ENCODE assay signal across 10 cellular contexts in the genomic region with DNA sequence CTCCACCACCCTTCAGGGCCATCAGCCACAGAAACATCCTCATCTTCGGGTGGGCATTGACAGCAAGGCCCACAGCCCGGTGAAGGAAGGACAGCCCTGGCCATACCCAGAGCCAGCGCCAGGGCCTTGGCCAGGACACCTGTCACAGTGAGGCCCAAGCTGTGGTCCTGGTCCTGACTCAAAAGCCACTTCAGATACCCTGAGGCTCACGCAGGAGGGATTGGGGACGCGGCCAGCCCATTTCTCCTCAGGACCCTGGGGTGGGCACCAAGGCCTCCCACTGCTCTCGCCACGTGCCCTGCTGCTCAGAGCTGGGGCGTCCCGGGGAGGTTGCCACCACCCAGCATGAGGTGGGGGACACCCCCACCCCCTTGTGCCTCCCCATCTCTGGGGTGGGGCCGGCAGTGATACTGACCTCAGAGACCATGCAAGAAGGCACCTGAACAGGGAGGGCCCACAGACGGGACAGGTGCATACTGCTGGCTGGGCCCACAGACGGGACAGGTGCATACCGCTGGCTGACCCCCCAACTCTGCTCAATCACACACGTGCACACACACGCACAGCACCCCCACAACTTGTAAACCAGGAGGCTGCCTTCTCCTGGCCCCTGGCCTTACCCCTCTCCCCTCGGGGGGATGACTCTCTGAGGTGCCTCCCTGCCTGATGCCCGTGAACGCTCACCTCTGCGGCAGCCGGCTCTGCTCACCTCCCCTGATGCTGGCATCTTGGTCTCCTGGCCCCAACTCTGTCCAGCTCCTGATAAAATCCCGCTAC. TPM values are rescaled to one million over a fixed set of nuclear protein-coding genes. Genes with fewer than 3 reads are reported as not detected.
DNase-seq lines count a peak whose midpoint lies in the region; ATAC-seq, FAIRE-seq and TF ChIP-seq lines count a peak whose summit lies in the region.
"Had no signal": no experiment of that assay in that cellular context is flagged by ENCODE, and none has a peak within 500 bp of the region (broad histone marks: within the 10 kb centered on the region; RNA-seq: fewer than 3 reads in every experiment).

No MANE protein-coding gene starts in this region.

- no peaks in the 10 kb centered on the region for H3K36me3 ChIP-seq in left ventricle myocardium inferior
- H3K36me3 ChIP-seq in GM12878 (ENCODE audit: control insufficient read depth in 2 of 2, insufficient read depth in 2 of 2, low read length in 1 of 2): peaks cover 9 to 39% of the 10 kb centered on the region in 2 experiments; a peak in 3 of 4 replicates
- no peaks in the 10 kb centered on the region for H3K36me3 ChIP-seq in mucosa of stomach (ENCODE audit: control insufficient read depth, insufficient read depth, low read length)
- H3K36me3 ChIP-seq in upper lobe of right lung: no peaks in the 10 kb centered on the region
- H3K36me3 ChIP-seq in thyroid gland: no peaks in the 10 kb centered on the region
- H3K36me3 ChIP-seq: vagina had no signal

- no peak for TF ChIP-seq EP300 in GM12878 (IDR thresholded peaks at IDR 0.05; ENCODE audit: borderline replicate concordance in 1 of 2, control insufficient read depth in 1 of 2, low read depth in 2 of 2, low read length in 2 of 2)

- FAIRE-seq in GM12878 (lab: Jason Lieb, UNC): no peak

- peaks cover 4% of the 10 kb centered on the region for H3K27me3 ChIP-seq in left ventricle myocardium inferior (ENCODE audit: low read depth)
- no peaks in the 10 kb centered on the region for H3K27me3 ChIP-seq in GM12878 (replicated peaks in 1 of 2; ENCODE audit: control insufficient read depth in 2 of 2, insufficient read depth in 2 of 2, low read length in 1 of 2)
- H3K27me3 ChIP-seq in mucosa of stomach (ENCODE audit: control insufficient read depth, insufficient read depth, low read length): peaks cover 12% of the 10 kb centered on the region
- H3K27me3 ChIP-seq in upper lobe of right lung: no peaks in the 10 kb centered on the region
- no peaks in the 10 kb centered on the region for H3K27me3 ChIP-seq in thyroid gland
- H3K27me3 ChIP-seq: vagina had no signal

- in situ Hi-C loops in GM12878 (cut with MboI): loop anchor here (5.0 kb wide), 1 partner anchor 78 kb away; no protein-coding TSS in a partner anchor

- H3K4me3 ChIP-seq in left ventricle myocardium inferior: no peak overlapping the region
- no peak overlapping the region for H3K4me3 ChIP-seq in GM12878
- no peak overlapping the region for H3K4me3 ChIP-seq in mucosa of stomach (ENCODE audit: low read length)
- no peak overlapping the region for H3K4me3 ChIP-seq in upper lobe of right lung
- H3K4me3 ChIP-seq in thyroid gland (replicated peaks in 1 of 3): no peak overlapping the region
- H3K4me3 ChIP-seq: vagina had no signal

- no TSS peak for BruUV-seq in GM12878 (replicated peaks; lab: Mats Ljungman, UMichigan)

- H3K9me3 ChIP-seq in left ventricle myocardium inferior (replicated peaks): no peaks in the 10 kb centered on the region
- no peaks in the 10 kb centered on the region for H3K9me3 ChIP-seq in GM12878 (replicated peaks; ENCODE audit: control insufficient read depth, insufficient read depth, low read length)
- H3K9me3 ChIP-seq in mucosa of stomach (ENCODE audit: control insufficient read depth, low read length): no peaks in the 10 kb centered on the region
- H3K9me3 ChIP-seq in upper lobe of right lung: no peaks in the 10 kb centered on the region
- no peaks in the 10 kb centered on the region for H3K9me3 ChIP-seq in thyroid gland
- H3K9me3 ChIP-seq: vagina had no signal

- ATAC-seq in left cardiac atrium (no peak), GM12878 (no peak), upper lobe of right lung (no peak)

- CTCF ChIA-PET in GM12878 (lab: Yijun Ruan, JAX): interaction anchor here (9.8 kb wide), 1 partner anchor 14 kb away, joined by 213 read pairs; the partner anchor contains the start of gene SLC7A5

- 90% methylated on average over 20 of the region's 22 CpGs for WGBS in GM12878 (ENCODE audit: insufficient coverage, insufficient replicate concordance, low lambda C conversion rate, missing lambda C conversion rate)
- WGBS in thyroid gland, 2 donors: 89 to 97% methylated on average over 10 to 18 of the region's 22 CpGs

- no peak overlapping the region for H2AFZ ChIP-seq in GM12878 (ENCODE audit: control insufficient read depth, low read depth, low read length)

- intact Hi-C loops in left ventricle myocardium inferior (cut with micrococcal nuclease): no loop called here
- intact Hi-C loops in left cardiac atrium (cut with DNase I): no loop called here
- intact Hi-C loops in GM12878 (cut with micrococcal nuclease; ENCODE audit: unreplicated experiment): loop anchor here (5.0 kb wide), 2 partner anchors 43 to 78 kb away; no protein-coding TSS in a partner anchor
- intact Hi-C loops in upper lobe of right lung (cut with DNase I): no loop called here
- intact Hi-C loops in thyroid gland (cut with DNase I): loop anchor here (10.0 kb wide), 1 partner anchor 60 kb away; no protein-coding TSS in a partner anchor

- no peak for TF ChIP-seq CTCF in left ventricle myocardium inferior (IDR thresholded peaks at IDR 0.05; ENCODE audit: borderline replicate concordance)
- TF ChIP-seq CTCF in GM12878 (IDR thresholded peaks at IDR 0.05 in 2 of 3, conservative IDR thresholded peaks at IDR 0.05 in 1 of 3; ENCODE audit: control insufficient read depth in 2 of 3, extremely low read depth in 1 of 3, insufficient read depth in 1 of 3, low read depth in 3 of 3, low read length in 3 of 3): no peak
- no peak for TF ChIP-seq CTCF in upper lobe of right lung (IDR thresholded peaks at IDR 0.05)
- no peak for TF ChIP-seq CTCF in thyroid gland (IDR thresholded peaks at IDR 0.05)

- TF ChIP-seq POLR2A in GM12878 (IDR thresholded peaks at IDR 0.05; ENCODE audit: low read depth, low read length) (peak; percentile 8; the same call in 1 of the 2 replicates), thyroid gland (IDR thresholded peaks at IDR 0.05) (no peak)

- POLR2A ChIA-PET in GM12878 (lab: Charles Lee): no interaction called here

- peak overlapping the region; percentile 32; the same call in 1 of the 2 replicates for H3K4me2 ChIP-seq in GM12878 (ENCODE audit: control insufficient read depth, insufficient read depth)

- H3K4me1 ChIP-seq in left ventricle myocardium inferior: peaks cover 58% of the 10 kb centered on the region
- peaks cover 40% of the 10 kb centered on the region for H3K4me1 ChIP-seq in GM12878 (ENCODE audit: control insufficient read depth, insufficient read depth, low read length)
- H3K4me1 ChIP-seq in mucosa of stomach (ENCODE audit: control insufficient read depth, insufficient read depth, low read length): peaks cover 44% of the 10 kb centered on the region
- H3K4me1 ChIP-seq in upper lobe of right lung: peaks cover 29% of the 10 kb centered on the region
- H3K4me1 ChIP-seq in thyroid gland: peaks cover 16 to 33% of the 10 kb centered on the region in 2 donors

- H3K27ac ChIP-seq in left ventricle myocardium inferior (replicated peaks) (peak overlapping the region; percentile 27), GM12878 (ENCODE audit: control insufficient read depth, insufficient read depth) (no peak overlapping the region), upper lobe of right lung (peak overlapping the region; percentile 71), thyroid gland (peak overlapping the region in 1 of 3 donors; percentile 24)

- peaks cover 63% of the 10 kb centered on the region for H3K79me2 ChIP-seq in GM12878 (ENCODE audit: control insufficient read depth, insufficient read depth, low read length)

- DNase-seq in left ventricle myocardium inferior (no peak), left cardiac atrium (no peak), GM12878 (ENCODE audit: low read depth, low spot score) (no peak), upper lobe of right lung (no peak), AG08395 (ENCODE audit: low spot score) (no peak), Kasumi-1 (lab: John Stamatoyannopoulos, UW) (no peak), thyroid gland (no peak)
- DNase-seq: stimulated activated CD4-positive, alpha-beta T cell treated with anti-CD3 and anti-CD28 coated beads, Interleukin-12 subunit alpha, Interleukin-12 subunit beta, amount 100 ng/mL, for 4 hours had no signal

- SMC1A ChIA-PET in GM12878 (lab: Charles Lee; ENCODE audit: uncharacterized antibody, unreplicated experiment): interaction anchor here (1.0 kb wide), 1 partner anchor 17 kb away, joined by 3 read pairs; no protein-coding TSS in a partner anchor

- TF ChIP-seq RAD21 in GM12878 (IDR thresholded peaks at IDR 0.05; ENCODE audit: insufficient read depth, low read depth, low read length): no peak

- no peak overlapping the region; the same call in 1 of the 2 replicates for H3K9ac ChIP-seq in GM12878 (ENCODE audit: control insufficient read depth, insufficient read depth, low read length)
- peak overlapping the region; percentile 17 for H3K9ac ChIP-seq in mucosa of stomach (ENCODE audit: low read length)

- no peaks in the 10 kb centered on the region; the same call in 1 of the 2 replicates for H4K20me1 ChIP-seq in GM12878 (ENCODE audit: control insufficient read depth, insufficient read depth)

- RAD21 ChIA-PET in GM12878 (lab: Charles Lee; ENCODE audit: unreplicated experiment): interaction anchor here (0.9 to 1.4 kb wide), 2 partner anchors 10 to 16 kb away, joined by 4 to 5 read pairs; no protein-coding TSS in a partner anchor

RNA-seq across cellular contexts. Expression of gene SLC7A5, which starts 14.2 kb away (rescaled TPM):
- total RNA-seq in left ventricle myocardium inferior (4.6 TPM), left cardiac atrium (10 to 100 TPM in 1 of 2 donors, 1 to 10 TPM in 1; 8.4 to 18.4 TPM), GM12878 (2014; rRNA removed) (29.8 and 33.4 TPM in 2 replicates), GM12878 (2014; rRNA removed; fragmentation: Illumina TruSeq; extraction: Trizol) (11.4 and 13.0 TPM in 2 replicates), GM12878 (2021) (95.1 and 101 TPM in 2 replicates), upper lobe of right lung (13.5 TPM), thyroid gland (1 to 10 TPM; 1.1 to 5.2 (median 2.2) TPM)
- total RNA-seq in GM12878 (2013; cell fraction: nucleolus; rRNA removed): 30.6 and 32.7 TPM in 2 replicates
- polyA plus RNA-seq in GM12878 (2011; ENCODE audit: low read depth): 25.8 TPM
- polyA plus RNA-seq in GM12878 (2011; rRNA removed) (4.8 and 8.6 TPM in 2 replicates), GM12878 (2014; fragmentation: Illumina TruSeq; extraction: Trizol) (10.1 and 38.1 TPM in 2 replicates), GM12878 (2014; fragmentation: Nextera tagmentation; extraction: Ambion mirVana) (1 to 10 TPM; 2.3 to 4.2 TPM), GM12878 (2014; rRNA removed) (44.5 and 51.5 TPM in 2 replicates), GM12878 (2016; fragmentation: Nextera tagmentation; extraction: Ambion mirVana) (10 to 100 TPM; 55.0 to 56.2 TPM)
- polyA plus RNA-seq in GM12878 (2011; cell fraction: cytosol; rRNA removed): 15.8 and 16.8 TPM in 2 replicates
- 25.1 and 32.3 TPM in 2 replicates for polyA plus RNA-seq in GM12878 (2011; cell fraction: nucleus; rRNA removed)
- polyA plus RNA-seq in GM12878 (2012): 45.2 and 60.4 TPM in 2 replicates
- 10.7 and 17.2 TPM in 2 replicates for polyA minus RNA-seq in GM12878 (2011; rRNA and poly(A)+ RNA removed)
- polyA minus RNA-seq in GM12878 (2011; cell fraction: cytosol; rRNA and poly(A)+ RNA removed): 20.3 and 21.6 TPM in 2 replicates
- polyA minus RNA-seq in GM12878 (2011; cell fraction: nucleus; rRNA and poly(A)+ RNA removed): 10.8 and 18.6 TPM in 2 replicates

Comparison
In these comparisons a context has a peak if more than half of its experiments do, and no peak if none do; other contexts are left out.
1. intact Hi-C loops: an anchor here in GM12878 (5.0 kb wide) and thyroid gland (10.0 kb wide); none called in left ventricle myocardium inferior, left cardiac atrium and upper lobe of right lung.